1 cellular context compared by ENCODE assay signal in genomic region chr2:74567862-74568261, GRCh38.
A peak's percentile ranks its signal among the peaks of the same experiment; 100 is the strongest.
TF ChIP-seq lines count a peak whose summit lies in the region.

No MANE protein-coding gene starts in this region.

TF ChIP-seq in SK-N-SH, 30 proteins besides CTCF, POLR2A, EP300 and RAD21:
- TF ChIP-seq FOSL2 (IDR thresholded peaks at IDR 0.05; ENCODE audit: borderline replicate concordance, low read depth) = 0 out of 2 replicates have a peak, but pooled peaks have one; percentile 17
- TF ChIP-seq RCOR1 (IDR thresholded peaks at IDR 0.05; ENCODE audit: low read length) = no peak
- TF ChIP-seq NFIC (IDR thresholded peaks at IDR 0.05; ENCODE audit: borderline replicate concordance) = no peak
- no peak for TF ChIP-seq REST (IDR thresholded peaks at IDR 0.05; ENCODE audit: low read depth, low read length)
- TF ChIP-seq MAX (IDR thresholded peaks at IDR 0.05; ENCODE audit: low read depth) = no peak
- TF ChIP-seq TCF12 (IDR thresholded peaks at IDR 0.05) = peak; percentile 39; the same call in 1 of the 2 replicates
- TF ChIP-seq USF2 (IDR thresholded peaks at IDR 0.05; ENCODE audit: borderline replicate concordance, low read depth, low read length) = no peak
- TF ChIP-seq ELF1 (IDR thresholded peaks at IDR 0.05) = no peak
- no peak for TF ChIP-seq JUND (IDR thresholded peaks at IDR 0.05)
